8 cellular contexts compared by ENCODE assay signal in genomic region chr10:132536964-132537712, GRCh38. TPM values are rescaled to one million over a fixed set of nuclear protein-coding genes. Genes with fewer than 3 reads are reported as not detected.
DNase-seq lines count a peak whose midpoint lies in the region; ATAC-seq and TF ChIP-seq lines count a peak whose summit lies in the region.

No MANE protein-coding gene starts in this region.

- H3K27ac ChIP-seq in adipose tissue (ENCODE audit: low read depth, low read length): peak overlapping the region; percentile 31
- H3K27ac ChIP-seq in heart left ventricle: peak overlapping the region; percentile 57 to 96 (median 88)
- H3K27ac ChIP-seq in upper lobe of left lung: peak overlapping the region; percentile 87 to 93 (median 90)

- no peaks in the 10 kb centered on the region for H3K9me3 ChIP-seq in heart left ventricle
- no peaks in the 10 kb centered on the region for H3K9me3 ChIP-seq in upper lobe of left lung

- ATAC-seq in HG02623 (IDR thresholded peaks at IDR 0.05; ENCODE audit: unreplicated experiment): peak; percentile 83
- peak; percentile 93 to 97 (median 96) for ATAC-seq in heart left ventricle
- ATAC-seq in upper lobe of left lung (ENCODE audit: low FRiP score in 2 of 2): peak; percentile 97 to 99

- TF ChIP-seq CTCF in GM12864 (IDR thresholded peaks at IDR 0.05; ENCODE audit: low read depth, low read length, missing control alignments): no peak
- TF ChIP-seq CTCF in heart left ventricle (IDR thresholded peaks at IDR 0.05): peak in 11 of 12 donors; percentile 20 to 61 (median 48)
- TF ChIP-seq CTCF in upper lobe of left lung (IDR thresholded peaks at IDR 0.05): peak; percentile 37 to 81 (median 59)

- no peaks in the 10 kb centered on the region for H3K27me3 ChIP-seq in heart left ventricle
- H3K27me3 ChIP-seq in upper lobe of left lung: no peaks in the 10 kb centered on the region

- no peak for TF ChIP-seq EP300 in upper lobe of left lung (IDR thresholded peaks at IDR 0.05)

- TF ChIP-seq POLR2A in heart left ventricle (IDR thresholded peaks at IDR 0.05) (peak in 1 of 2 donors; percentile 53), upper lobe of left lung (IDR thresholded peaks at IDR 0.05) (peak in 3 of 4 donors; percentile 62 to 72 (median 71))

- no peaks in the 10 kb centered on the region for H3K36me3 ChIP-seq in heart left ventricle
- no peaks in the 10 kb centered on the region for H3K36me3 ChIP-seq in upper lobe of left lung

- intact Hi-C loops in heart left ventricle (cut with DNase I) (loop anchor here (1.0 to 5.0 kb wide), 14 partner anchors 16 to 142 kb away; no protein-coding TSS in a partner anchor), posterior cingulate gyrus (cut with DNase I) (loop anchor here (2.0 to 10.0 kb wide), 3 partner anchors 80 to 142 kb away; partner anchors contain the start of gene PWWP2B)

- peak; percentile 85 for DNase-seq in GM12864 (ENCODE audit: low read depth)
- peak; percentile 96 for DNase-seq in NCI-H1092 (lab: John Stamatoyannopoulos, UW)
- peak; percentile 74 to 88 for DNase-seq in SW 1271 (lab: John Stamatoyannopoulos, UW)
- peak; percentile 100 for DNase-seq in heart left ventricle
- peak; percentile 100 for DNase-seq in posterior cingulate gyrus
- DNase-seq in upper lobe of left lung: peak; percentile 100

- WGBS in adipose tissue, 3 donors: 0 to 2% (median 1%) methylated on average over 30 to 95 of the region's 95 CpGs
- WGBS in heart left ventricle, 4 donors: 0 to 1% (median 1%) methylated on average over 22 to 95 of the region's 95 CpGs
- WGBS in upper lobe of left lung, 2 donors: 1% methylated on average over 15 to 28 of the region's 95 CpGs

- peak overlapping the region; percentile 68 for H3K4me3 ChIP-seq in GM12864 (ENCODE audit: low read depth, low read length)
- H3K4me3 ChIP-seq in heart left ventricle: peak overlapping the region; percentile 56 to 87 (median 70)
- H3K4me3 ChIP-seq in upper lobe of left lung: peak overlapping the region; percentile 67 to 87 (median 76)

- H3K4me1 ChIP-seq in heart left ventricle (peaks cover 0 to 58% (median 47%) of the 10 kb centered on the region in 12 donors), upper lobe of left lung (peaks cover 57 to 73% (median 66%) of the 10 kb centered on the region in 4 donors)

RNA-seq across cellular contexts. Expression of gene INPP5A, which starts 0.4 kb away (rescaled TPM):
- polyA plus RNA-seq in adipose tissue (10 to 100 TPM in 2 of 3 donors, 1 to 10 TPM in 1; 7.4 to 25.0 (median 17.5) TPM), heart left ventricle (10 to 100 TPM; 38.6 to 60.1 TPM)
- total RNA-seq in heart left ventricle (100 to 1,000 TPM in 6 of 9 donors, 10 to 100 TPM in 3; 78.1 to 179 (median 113) TPM), upper lobe of left lung (10 to 100 TPM; 28.6 to 81.7 (median 44.8) TPM)

Comparison
In these comparisons a context has a peak if more than half of its experiments do, and no peak if none do; other contexts are left out.
1. Peak in every context shown above with its lines: DNase-seq, ATAC-seq, H3K4me3 ChIP-seq and H3K27ac ChIP-seq.
2. H3K27ac ChIP-seq: peak in every context shown above with its lines; median percentile 90 in upper lobe of left lung; 88 in heart left ventricle; 31 in adipose tissue.